8 cellular contexts compared by ENCODE assay signal in the genomic region with DNA sequence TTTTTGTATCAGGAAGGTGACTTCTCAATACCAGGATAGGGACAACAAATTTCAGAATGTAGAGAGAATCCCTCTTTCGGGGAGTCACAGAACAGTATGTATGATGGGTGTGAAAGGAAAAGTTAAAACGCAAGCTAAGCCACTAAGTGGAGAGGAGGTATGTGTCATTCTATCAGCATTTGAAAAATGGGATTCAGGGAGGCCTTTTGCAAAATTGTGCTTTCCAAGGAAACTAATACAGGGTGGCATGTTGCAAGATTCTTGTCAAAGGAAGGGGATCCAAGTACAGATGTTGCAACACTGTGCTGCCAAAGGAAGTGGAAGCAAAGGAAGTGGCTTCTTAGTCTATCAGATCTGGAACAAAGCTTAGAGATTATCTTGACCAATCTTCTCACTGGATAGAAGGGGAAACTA. TPM values are rescaled to one million over a fixed set of nuclear protein-coding genes. Genes with fewer than 3 reads are reported as not detected.
DNase-seq lines count a peak whose midpoint lies in the region; ATAC-seq, FAIRE-seq and TF ChIP-seq lines count a peak whose summit lies in the region.

No MANE protein-coding gene starts in this region.

- peaks cover 56 to 68% (median 67%) of the 10 kb centered on the region in 3 donors for H3K4me1 Mint-ChIP-seq in CD8-positive, alpha-beta memory T cell

- H3K9ac ChIP-seq in endothelial cell of umbilical vein (replicated peaks; ENCODE audit: extremely low read depth, insufficient read depth, low read length) (no peak overlapping the region), parathyroid adenoma (no peak overlapping the region)

- H3K4me2 ChIP-seq in endothelial cell of umbilical vein (ENCODE audit: insufficient read depth, low read length) (no peak overlapping the region), parathyroid adenoma (ENCODE audit: low read length) (peak overlapping the region; percentile 57)

- no peak for TF ChIP-seq POLR2A in Peyer's patch (IDR thresholded peaks at IDR 0.05)
- no peak for TF ChIP-seq POLR2A in endothelial cell of umbilical vein (IDR thresholded peaks at IDR 0.05; ENCODE audit: low read depth, low read length)

- POLR2A ChIA-PET in CD8-positive, alpha-beta memory T cell (lab: Charles Lee), result interaction anchor here (0.6 to 1.3 kb wide), 4 partner anchors 12 to 670 kb away, joined by 3 to 5 read pairs (median 3); no protein-coding TSS in a partner anchor
- POLR2A ChIA-PET in endothelial cell of umbilical vein (lab: Charles Lee), result interaction anchor here (0.6 to 0.9 kb wide), 2 partner anchors 13 to 159 kb away, joined by 4 read pairs; partner anchors contain the start of gene TNIP1

- H4K20me1 ChIP-seq in endothelial cell of umbilical vein (replicated peaks; ENCODE audit: control insufficient read depth, extremely low read depth, insufficient read depth, low read length), result no peaks in the 10 kb centered on the region

- H3K79me2 ChIP-seq in endothelial cell of umbilical vein (ENCODE audit: control insufficient read depth, insufficient read depth, low read length), result no peaks in the 10 kb centered on the region
- H3K79me2 ChIP-seq in parathyroid adenoma, result peaks cover 2% of the 10 kb centered on the region

- peak overlapping the region; percentile 33 for H3K27ac ChIP-seq in CD8-positive, alpha-beta memory T cell (ENCODE audit: low read depth, low read length)
- peak overlapping the region; percentile 61 to 98 (median 88) for H3K27ac ChIP-seq in Peyer's patch
- peak overlapping the region; percentile 67 for H3K27ac ChIP-seq in endothelial cell of umbilical vein (ENCODE audit: insufficient read depth, low read depth, low read length)
- H3K27ac ChIP-seq in parathyroid adenoma, result peak overlapping the region; percentile 92

- peak overlapping the region; percentile 26 to 87 (median 74) for H3K4me3 Mint-ChIP-seq in CD8-positive, alpha-beta memory T cell

- H3K4me3 ChIP-seq in CD8-positive, alpha-beta memory T cell (ENCODE audit: low read length), result no peak overlapping the region
- H3K4me3 ChIP-seq in Peyer's patch (peak overlapping the region in 1 of 4 donors; percentile 27), endothelial cell of umbilical vein (replicated peaks in 1 of 3; ENCODE audit: insufficient read depth in 1 of 3, low read depth in 1 of 3, low read length in 3 of 3) (no peak overlapping the region), parathyroid adenoma (ENCODE audit: low read depth, low read length) (no peak overlapping the region)

- no TSS peak for BruUV-seq in endothelial cell of umbilical vein (replicated peaks; lab: Mats Ljungman, UMichigan)

- intact Hi-C loops in endothelial cell of umbilical vein (cut with micrococcal nuclease), result loop anchor here (1.0 kb wide), 1 partner anchor 12 kb away; the partner anchor contains the start of gene TNIP1

- H3K9me1 ChIP-seq in endothelial cell of umbilical vein (replicated peaks; ENCODE audit: control insufficient read depth, extremely low read depth, insufficient read depth, low read length), result no peaks in the 10 kb centered on the region

- peaks cover 0 to 2% of the 10 kb centered on the region in 2 donors for H3K27me3 Mint-ChIP-seq in CD8-positive, alpha-beta memory T cell

- CTCF ChIA-PET in CD8-positive, alpha-beta memory T cell (lab: Charles Lee), result interaction anchor here (0.7 to 2.5 kb wide), 4 partner anchors 10 to 42 kb away, joined by 4 to 9 read pairs (median 4); no protein-coding TSS in a partner anchor
- CTCF ChIA-PET in endothelial cell of umbilical vein (lab: Charles Lee), result interaction anchor here (0.8 to 2.0 kb wide), 11 partner anchors 12 to 91 kb away, joined by 3 to 19 read pairs (median 4); partner anchors contain the start of gene TNIP1

- dilution Hi-C loops in endothelial cell of umbilical vein (cut with MboI; ENCODE audit: extremely low pct_ligation_motif_present, low sequenced_read_pairs), result no loop called here

- peak in 1 of 5 donors; percentile 15 for DNase-seq in CD8-positive, alpha-beta memory T cell
- DNase-seq in HCEC 1CT (peak; percentile 98), Peyer's patch (peak in 1 of 3 donors; percentile 75), endothelial cell of umbilical vein (ENCODE audit: low read depth, low spot score) (no peak)
- DNase-seq in stimulated activated CD4-positive, alpha-beta T cell treated with anti-CD3 and anti-CD28 coated beads, Interleukin-4, amount 100 ng/mL, for 1 hour, result no peak
- DNase-seq in activated CD8-positive, alpha-beta memory T cell treated with anti-CD3 and anti-CD28 coated beads, Interleukin-2, amount 50 U/mL, for 4 hours, result no peak

- H3K9me3 Mint-ChIP-seq in CD8-positive, alpha-beta memory T cell, result no peaks in the 10 kb centered on the region

- H3K36me3 ChIP-seq in CD8-positive, alpha-beta memory T cell (ENCODE audit: insufficient read depth, low read length), result no peaks in the 10 kb centered on the region
- no peaks in the 10 kb centered on the region for H3K36me3 ChIP-seq in Peyer's patch
- H3K36me3 ChIP-seq in endothelial cell of umbilical vein (ENCODE audit: control insufficient read depth in 2 of 2, extremely low read depth in 1 of 2, insufficient read depth in 2 of 2, low read length in 2 of 2), result no peaks in the 10 kb centered on the region
- no peaks in the 10 kb centered on the region for H3K36me3 ChIP-seq in parathyroid adenoma (ENCODE audit: control insufficient read depth, insufficient read depth, low read length)

- peak; percentile 70 for FAIRE-seq in endothelial cell of umbilical vein (lab: Jason Lieb, UNC)

- TF ChIP-seq CTCF in Peyer's patch (IDR thresholded peaks at IDR 0.05), result peak in 1 of 6 experiments; percentile 18
- no peak for TF ChIP-seq CTCF in endothelial cell of umbilical vein (IDR thresholded peaks at IDR 0.05; ENCODE audit: extremely low read depth in 1 of 2, insufficient read depth in 1 of 2, low read depth in 1 of 2, low read length in 2 of 2)
- TF ChIP-seq CTCF in parathyroid adenoma (IDR thresholded peaks at IDR 0.05), result no peak

- H3K4me1 ChIP-seq in CD8-positive, alpha-beta memory T cell (ENCODE audit: insufficient read depth, low read length), result peaks cover 49% of the 10 kb centered on the region
- peaks cover 14 to 57% (median 33%) of the 10 kb centered on the region in 4 donors for H3K4me1 ChIP-seq in Peyer's patch
- peaks cover 52% of the 10 kb centered on the region for H3K4me1 ChIP-seq in endothelial cell of umbilical vein (ENCODE audit: control insufficient read depth, extremely low read depth, insufficient read depth, low read length)
- peaks cover 53% of the 10 kb centered on the region for H3K4me1 ChIP-seq in parathyroid adenoma

- H2AFZ ChIP-seq in endothelial cell of umbilical vein (ENCODE audit: low read depth, low read length) (no peak overlapping the region), parathyroid adenoma (peak overlapping the region; percentile 65)

- no peaks in the 10 kb centered on the region for H3K9me3 ChIP-seq in CD8-positive, alpha-beta memory T cell (ENCODE audit: low read length)
- H3K9me3 ChIP-seq in Peyer's patch (no peaks in the 10 kb centered on the region), endothelial cell of umbilical vein (replicated peaks; ENCODE audit: control insufficient read depth, insufficient read depth, low read length) (no peaks in the 10 kb centered on the region), parathyroid adenoma (ENCODE audit: control insufficient read depth, low read length) (no peaks in the 10 kb centered on the region)

- no peaks in the 10 kb centered on the region for H3K27me3 ChIP-seq in CD8-positive, alpha-beta memory T cell (ENCODE audit: insufficient read depth, low read length, poor library complexity, severe bottlenecking)
- H3K27me3 ChIP-seq in Peyer's patch (no peaks in the 10 kb centered on the region), endothelial cell of umbilical vein (ENCODE audit: control insufficient read depth in 2 of 2, insufficient read depth in 2 of 2, low read length in 2 of 2) (no peaks in the 10 kb centered on the region), parathyroid adenoma (ENCODE audit: control insufficient read depth, insufficient read depth, low read length) (no peaks in the 10 kb centered on the region)

- H3K27ac Mint-ChIP-seq in CD8-positive, alpha-beta memory T cell, result peak overlapping the region; percentile 84 to 98 (median 94)

- no peak for ATAC-seq in HG02623 (IDR thresholded peaks at IDR 0.05; ENCODE audit: unreplicated experiment)

- H3K36me3 Mint-ChIP-seq in CD8-positive, alpha-beta memory T cell, result peaks cover 0 to 5% (median 0%) of the 10 kb centered on the region in 3 donors

TF ChIP-seq in endothelial cell of umbilical vein, 7 proteins besides CTCF, POLR2A, EP300 and RAD21:
- TF ChIP-seq GATA2 (IDR thresholded peaks at IDR 0.05; ENCODE audit: insufficient read depth, insufficient read length, low read depth, low read length) (peak; percentile 86), EZH2 (IDR thresholded peaks at IDR 0.05; ENCODE audit: borderline replicate concordance, low read depth, low read length, severe bottlenecking) (no peak), MYC (IDR thresholded peaks at IDR 0.05; ENCODE audit: low read depth, low read length) (no peak), POLR2AphosphoS5 (IDR thresholded peaks at IDR 0.05; ENCODE audit: insufficient read depth, low read depth, low read length) (no peak), FOS (IDR thresholded peaks at IDR 0.05; ENCODE audit: borderline replicate concordance, insufficient read depth, low read length) (no peak), JUN (IDR thresholded peaks at IDR 0.05; ENCODE audit: borderline replicate concordance, insufficient read depth, insufficient read length, low read depth) (no peak)
- TF ChIP-seq, protein P1, sequence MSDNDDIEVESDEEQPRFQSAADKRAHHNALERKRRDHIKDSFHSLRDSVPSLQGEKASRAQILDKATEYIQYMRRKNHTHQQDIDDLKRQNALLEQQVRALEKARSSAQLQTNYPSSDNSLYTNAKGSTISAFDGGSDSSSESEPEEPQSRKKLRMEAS (IDR thresholded peaks at IDR 0.05; ENCODE audit: insufficient read depth, insufficient read length), result no peak

RNA-seq across cellular contexts. Expression of gene TNIP1, which starts 12.6 kb away (rescaled TPM):
- total RNA-seq in CD8-positive, alpha-beta memory T cell, result 100 to 1,000 TPM; 212 to 213 TPM
- 62.4 TPM for polyA plus RNA-seq in CD8-positive, alpha-beta memory T cell
- total RNA-seq in Peyer's patch (100 to 1,000 TPM; 191 to 352 (median 266) TPM), endothelial cell of umbilical vein (87.0 and 96.8 TPM in 2 replicates)
- polyA plus RNA-seq in endothelial cell of umbilical vein, result 37.2 and 43.0 TPM in 2 replicates
- 56.0 and 62.7 TPM in 2 replicates for polyA plus RNA-seq in endothelial cell of umbilical vein (2011; cell fraction: cytosol; rRNA removed)
- 48.3 and 53.2 TPM in 2 replicates for polyA plus RNA-seq in endothelial cell of umbilical vein (2011; cell fraction: nucleus; rRNA removed)
- 50.7 and 56.8 TPM in 2 replicates for polyA plus RNA-seq in endothelial cell of umbilical vein (2012)
- polyA minus RNA-seq in endothelial cell of umbilical vein, result 57.8 and 80.8 TPM in 2 replicates
- 42.1 TPM for polyA minus RNA-seq in endothelial cell of umbilical vein (2011; cell fraction: cytosol; rRNA and poly(A)+ RNA removed)
- polyA minus RNA-seq in endothelial cell of umbilical vein (2011; cell fraction: nucleus; rRNA and poly(A)+ RNA removed), result 52.3 and 55.6 TPM in 2 replicates

Comparison
In these comparisons a context has a peak if more than half of its experiments do, and no peak if none do; other contexts are left out.
1. H3K27ac ChIP-seq: peak in every context shown above with its lines; median percentile 92 in parathyroid adenoma; 88 in Peyer's patch; 67 in endothelial cell of umbilical vein; 33 in CD8-positive, alpha-beta memory T cell.